ENCODE assay signal across 8 cellular contexts in the genomic region with DNA sequence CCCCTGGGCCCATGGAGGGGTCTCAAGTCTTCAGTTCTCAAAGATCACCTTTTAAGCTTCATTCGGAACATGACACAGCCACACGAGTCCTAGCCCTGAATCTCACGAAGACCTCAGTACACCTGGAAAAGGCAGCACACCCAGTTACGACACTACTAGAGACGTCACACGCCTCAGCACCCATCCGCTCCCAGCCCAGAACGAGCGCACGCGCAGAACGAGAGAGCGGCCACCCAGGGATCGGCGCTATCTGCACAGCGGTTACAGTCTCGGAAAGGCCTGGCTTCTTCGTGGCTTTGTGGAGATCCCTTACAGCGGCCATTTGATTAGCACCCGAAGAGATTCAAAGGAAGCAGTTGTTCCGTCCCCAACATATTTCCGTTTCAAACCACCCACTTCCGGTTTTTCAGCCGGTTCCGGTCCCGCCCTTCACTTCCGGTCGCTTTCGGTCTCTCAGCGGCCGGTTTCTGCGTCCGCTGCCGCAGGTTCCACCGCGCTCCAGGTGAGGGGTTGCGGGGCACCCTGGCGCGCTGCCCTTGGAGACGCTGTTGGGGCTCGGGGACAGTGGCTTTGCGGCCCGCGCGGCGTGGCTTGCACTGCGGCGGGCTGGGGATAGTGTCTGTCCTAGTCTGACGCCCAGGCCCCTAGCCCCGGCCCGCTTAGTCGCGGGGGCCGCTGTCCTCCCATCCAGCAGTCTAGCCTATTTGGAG. TPM values are rescaled to one million over a fixed set of nuclear protein-coding genes. Genes with fewer than 3 reads are reported as not detected.
DNase-seq lines count a peak whose midpoint lies in the region; ATAC-seq, FAIRE-seq and TF ChIP-seq lines count a peak whose summit lies in the region.

A gene with protein sequence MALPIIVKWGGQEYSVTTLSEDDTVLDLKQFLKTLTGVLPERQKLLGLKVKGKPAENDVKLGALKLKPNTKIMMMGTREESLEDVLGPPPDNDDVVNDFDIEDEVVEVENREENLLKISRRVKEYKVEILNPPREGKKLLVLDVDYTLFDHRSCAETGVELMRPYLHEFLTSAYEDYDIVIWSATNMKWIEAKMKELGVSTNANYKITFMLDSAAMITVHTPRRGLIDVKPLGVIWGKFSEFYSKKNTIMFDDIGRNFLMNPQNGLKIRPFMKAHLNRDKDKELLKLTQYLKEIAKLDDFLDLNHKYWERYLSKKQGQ (plus strand): TSS at position 432 of the 710 bp plus-strand sequence. CDS start 5,626 bp downstream, outside the sequence.

- H3K9ac ChIP-seq in HUES64 (ENCODE audit: low read depth, low read length) (peak within 1 kb of the TSS; percentile 84), OCI-LY3 (ENCODE audit: low read length) (peak within 1 kb of the TSS; percentile 88), endothelial cell of umbilical vein (replicated peaks; ENCODE audit: extremely low read depth, insufficient read depth, low read length) (peak within 1 kb of the TSS; percentile 53)

- H3K9me1 ChIP-seq in endothelial cell of umbilical vein (replicated peaks; ENCODE audit: control insufficient read depth, extremely low read depth, insufficient read depth, low read length): no peaks in the 10 kb centered on the region

- H3K4me3 ChIP-seq in HUES64 (ENCODE audit: low read length): peak within 1 kb of the TSS; percentile 79
- H3K4me3 ChIP-seq in OCI-LY3 (ENCODE audit: low read length): peak within 1 kb of the TSS; percentile 96
- H3K4me3 ChIP-seq in endothelial cell of umbilical vein (replicated peaks in 1 of 3; ENCODE audit: insufficient read depth in 1 of 3, low read depth in 1 of 3, low read length in 3 of 3): peak within 1 kb of the TSS; percentile 13 to 84 (median 63)

- H3K4me1 ChIP-seq in HUES64 (ENCODE audit: insufficient read depth, low read length) (0 out of 2 replicates have a peak, but pooled peaks cover 5% of the 10 kb centered on the region), OCI-LY3 (ENCODE audit: low read length) (peaks cover 9% of the 10 kb centered on the region), endothelial cell of umbilical vein (ENCODE audit: control insufficient read depth, extremely low read depth, insufficient read depth, low read length) (peaks cover 11% of the 10 kb centered on the region)

- H3K36me3 ChIP-seq in HUES64 (ENCODE audit: insufficient read depth, low read length): no peaks in the 10 kb centered on the region
- H3K36me3 ChIP-seq in OCI-LY3 (replicated peaks; ENCODE audit: low read depth, low read length): no peaks in the 10 kb centered on the region
- no peaks in the 10 kb centered on the region for H3K36me3 ChIP-seq in endothelial cell of umbilical vein (ENCODE audit: control insufficient read depth in 2 of 2, extremely low read depth in 1 of 2, insufficient read depth in 2 of 2, low read length in 2 of 2)

- peak within 1 kb of the TSS; percentile 84; the same call in 1 of the 2 replicates for H2AFZ ChIP-seq in OCI-LY3 (ENCODE audit: low read depth, low read length)
- peak within 1 kb of the TSS; percentile 60 for H2AFZ ChIP-seq in endothelial cell of umbilical vein (ENCODE audit: low read depth, low read length)

- peak; percentile 93 for ATAC-seq in GM21515 (IDR thresholded peaks at IDR 0.05; ENCODE audit: unreplicated experiment)

- H3K27me3 ChIP-seq in HUES64 (ENCODE audit: insufficient read depth, low read length): peaks cover 34% of the 10 kb centered on the region
- H3K27me3 ChIP-seq in OCI-LY3 (ENCODE audit: low read depth, low read length): no peaks in the 10 kb centered on the region
- H3K27me3 ChIP-seq in endothelial cell of umbilical vein (ENCODE audit: control insufficient read depth in 2 of 2, insufficient read depth in 2 of 2, low read length in 2 of 2): peaks cover 0 to 2% of the 10 kb centered on the region in 2 experiments

- DNase-seq in D341Med (ENCODE audit: low spot score) (peak; percentile 88), endothelial cell of umbilical vein (ENCODE audit: low read depth, low spot score) (peak; percentile 67), midbrain (lab: John Stamatoyannopoulos, UW) (peak; percentile 84)
- peak; percentile 89 for DNase-seq in activated CD8-positive, alpha-beta memory T cell treated with anti-CD3 and anti-CD28 coated beads, Interleukin-2, amount 50 U/mL, for 48 hours
- DNase-seq in stimulated activated CD8-positive, alpha-beta memory T cell treated with anti-CD3 and anti-CD28 coated beads, Interleukin-2, amount 100 ng/mL, for 1 hour (ENCODE audit: low read depth in 2 of 2): peak; percentile 59 to 61

- CTCF ChIA-PET in endothelial cell of umbilical vein (lab: Charles Lee): interaction anchor here (1.2 to 1.7 kb wide), 2 partner anchors 106 kb away, joined by 3 to 5 read pairs; no protein-coding TSS in a partner anchor

- dilution Hi-C loops in endothelial cell of umbilical vein (cut with MboI; ENCODE audit: extremely low pct_ligation_motif_present, low sequenced_read_pairs): no loop called here

- WGBS in HUES64: under 1% methylated on average over 54 of the region's 54 CpGs

- intact Hi-C loops in endothelial cell of umbilical vein (cut with micrococcal nuclease): loop anchor here (1.0 to 2.0 kb wide), 3 partner anchors 55 to 106 kb away; no protein-coding TSS in a partner anchor

- POLR2A ChIA-PET in endothelial cell of umbilical vein (lab: Charles Lee): no interaction called here

- peaks cover 20% of the 10 kb centered on the region for H3K79me2 ChIP-seq in OCI-LY3 (ENCODE audit: low read length)
- H3K79me2 ChIP-seq in endothelial cell of umbilical vein (ENCODE audit: control insufficient read depth, insufficient read depth, low read length): peaks cover 5% of the 10 kb centered on the region

- BruUV-seq in endothelial cell of umbilical vein (replicated peaks; lab: Mats Ljungman, UMichigan): TSS peak; percentile 97

- peak within 1 kb of the TSS; percentile 75 for H3K4me2 ChIP-seq in OCI-LY3 (ENCODE audit: low read length)
- peak within 1 kb of the TSS; percentile 70 for H3K4me2 ChIP-seq in endothelial cell of umbilical vein (ENCODE audit: insufficient read depth, low read length)

- TF ChIP-seq CTCF in OCI-LY3 (IDR thresholded peaks at IDR 0.05; ENCODE audit: low read depth, low read length): no peak
- TF ChIP-seq CTCF in endothelial cell of umbilical vein (IDR thresholded peaks at IDR 0.05; ENCODE audit: extremely low read depth in 1 of 2, insufficient read depth in 1 of 2, low read depth in 1 of 2, low read length in 2 of 2): no peak

- H3K9me3 ChIP-seq in HUES64 (ENCODE audit: insufficient read depth, low read depth, low read length): no peaks in the 10 kb centered on the region
- H3K9me3 ChIP-seq in OCI-LY3 (ENCODE audit: insufficient read depth, low read length): no peaks in the 10 kb centered on the region
- no peaks in the 10 kb centered on the region for H3K9me3 ChIP-seq in endothelial cell of umbilical vein (replicated peaks; ENCODE audit: control insufficient read depth, insufficient read depth, low read length)

- peak; percentile 82 for FAIRE-seq in endothelial cell of umbilical vein (lab: Jason Lieb, UNC)

- peak within 1 kb of the TSS; percentile 86 for H3K27ac ChIP-seq in HUES64 (ENCODE audit: low read depth, low read length)
- H3K27ac ChIP-seq in OCI-LY3 (ENCODE audit: low read length): peak within 1 kb of the TSS; percentile 82
- H3K27ac ChIP-seq in endothelial cell of umbilical vein (ENCODE audit: insufficient read depth, low read depth, low read length): peak within 1 kb of the TSS; percentile 34

- no peaks in the 10 kb centered on the region for H4K20me1 ChIP-seq in OCI-LY3 (ENCODE audit: insufficient read depth, low read length)
- H4K20me1 ChIP-seq in endothelial cell of umbilical vein (replicated peaks; ENCODE audit: control insufficient read depth, extremely low read depth, insufficient read depth, low read length): no peaks in the 10 kb centered on the region

- TF ChIP-seq POLR2A in endothelial cell of umbilical vein (IDR thresholded peaks at IDR 0.05; ENCODE audit: low read depth, low read length): peak; percentile 77

TF ChIP-seq in endothelial cell of umbilical vein, 7 proteins besides CTCF, POLR2A, EP300 and RAD21:
- peak; percentile 76 for TF ChIP-seq POLR2AphosphoS5 (IDR thresholded peaks at IDR 0.05; ENCODE audit: insufficient read depth, low read depth, low read length)
- TF ChIP-seq, protein P1, sequence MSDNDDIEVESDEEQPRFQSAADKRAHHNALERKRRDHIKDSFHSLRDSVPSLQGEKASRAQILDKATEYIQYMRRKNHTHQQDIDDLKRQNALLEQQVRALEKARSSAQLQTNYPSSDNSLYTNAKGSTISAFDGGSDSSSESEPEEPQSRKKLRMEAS (IDR thresholded peaks at IDR 0.05; ENCODE audit: insufficient read depth, insufficient read length): no peak

RNA-seq across cellular contexts. Expression of the gene that starts here (rescaled TPM):
- polyA plus RNA-seq in HUES64 (2013, experiment 1 of 2): 44.3 TPM
- 49.8 TPM for polyA plus RNA-seq in HUES64 (2013, experiment 2 of 2)
- 18.2 and 20.3 TPM in 2 replicates for total RNA-seq in endothelial cell of umbilical vein
- polyA plus RNA-seq in endothelial cell of umbilical vein: 3.7 and 5.9 TPM in 2 replicates
- 11.3 and 11.8 TPM in 2 replicates for polyA plus RNA-seq in endothelial cell of umbilical vein (2011; cell fraction: cytosol; rRNA removed)
- polyA plus RNA-seq in endothelial cell of umbilical vein (2011; cell fraction: nucleus; rRNA removed): 3.6 and 4.5 TPM in 2 replicates
- 14.9 and 22.2 TPM in 2 replicates for polyA plus RNA-seq in endothelial cell of umbilical vein (2012)
- 2.8 and 3.8 TPM in 2 replicates for polyA minus RNA-seq in endothelial cell of umbilical vein
- 3.8 TPM for polyA minus RNA-seq in endothelial cell of umbilical vein (2011; cell fraction: cytosol; rRNA and poly(A)+ RNA removed)
- polyA minus RNA-seq in endothelial cell of umbilical vein (2011; cell fraction: nucleus; rRNA and poly(A)+ RNA removed): 2.8 and 3.4 TPM in 2 replicates

Comparison
In these comparisons a context has a peak if more than half of its experiments do, and no peak if none do; other contexts are left out.
1. Peak in every context shown above with its lines: DNase-seq, ATAC-seq, H3K4me3 ChIP-seq and H3K27ac ChIP-seq.
2. H3K27ac ChIP-seq: peak in every context shown above with its lines; median percentile 86 in HUES64; 82 in OCI-LY3; 34 in endothelial cell of umbilical vein.